ENCODE assay signal across 15 cellular contexts in genomic region chr1:997728-998050, GRCh38. TPM values are rescaled to one million over a fixed set of nuclear protein-coding genes. Genes with fewer than 3 reads are reported as not detected.
DNase-seq lines count a peak whose midpoint lies in the region; ATAC-seq and TF ChIP-seq lines count a peak whose summit lies in the region.
"Had no signal": no experiment of that assay in that cellular context is flagged by ENCODE, and none has a peak within 500 bp of the region (broad histone marks: within the 10 kb centered on the region; RNA-seq: fewer than 3 reads in every experiment).

No MANE protein-coding gene starts in this region.

- H3K4me3 ChIP-seq in left ventricle myocardium inferior (peak overlapping the region; percentile 77), iPS-15b (ENCODE audit: low read depth, low read length) (peak overlapping the region; percentile 45), vagina (no peak overlapping the region)
- H3K4me3 ChIP-seq: MG63 had no signal

- H3K9ac ChIP-seq in iPS-15b (ENCODE audit: low read depth, low read length), result no peak overlapping the region

- intact Hi-C loops in left ventricle myocardium inferior (cut with micrococcal nuclease) (no loop called here), left cardiac atrium (cut with DNase I) (no loop called here), vagina (cut with DNase I) (no loop called here)

- no peaks in the 10 kb centered on the region for H3K36me3 ChIP-seq in left ventricle myocardium inferior
- no peaks in the 10 kb centered on the region for H3K36me3 ChIP-seq in iPS-15b (ENCODE audit: control insufficient read depth, insufficient read depth, low read length)
- no peaks in the 10 kb centered on the region for H3K36me3 ChIP-seq in vagina
- H3K36me3 ChIP-seq: cardiac muscle cell, MG63 had no signal

- H3K27me3 ChIP-seq in left ventricle myocardium inferior (ENCODE audit: low read depth) (no peaks in the 10 kb centered on the region), iPS-15b (ENCODE audit: control insufficient read depth, insufficient read depth, low read length) (peaks cover 60% of the 10 kb centered on the region), vagina (no peaks in the 10 kb centered on the region)
- H3K27me3 ChIP-seq: MG63 had no signal

- DNase-seq in left ventricle myocardium inferior, result no peak
- no peak for DNase-seq in left cardiac atrium
- DNase-seq in vagina (ENCODE audit: extremely low spot score in 2 of 2), result no peak
- no peak for DNase-seq in SK-N-DZ (ENCODE audit: low spot score)
- DNase-seq: activated naive CD4-positive, alpha-beta T cell treated with anti-CD3 and anti-CD28 coated beads, Interleukin-2, amount 50 U/mL, for 16 hours; COR-L47; foreskin keratinocyte; MG63; NCI-H2029 treated with DMSO at 0.1 percent for 48 hours; NCI-H69 had no signal

- no peak for TF ChIP-seq POLR2A in vagina (IDR thresholded peaks at IDR 0.05)

- TF ChIP-seq CTCF in left ventricle myocardium inferior (IDR thresholded peaks at IDR 0.05; ENCODE audit: borderline replicate concordance), result no peak
- no peak for TF ChIP-seq CTCF in vagina (IDR thresholded peaks at IDR 0.05)

- no peak for ATAC-seq in left cardiac atrium
- ATAC-seq in HG02678 (IDR thresholded peaks at IDR 0.05; ENCODE audit: unreplicated experiment), result no peak
- ATAC-seq: activated CD4-positive, CD25-positive, alpha-beta regulatory T cell treated with anti-CD3 and anti-CD28 coated beads, Interleukin-2, amount 50 U/mL, for 24 hours; foreskin keratinocyte had no signal

- H3K9me3 ChIP-seq in left ventricle myocardium inferior (replicated peaks) (no peaks in the 10 kb centered on the region), iPS-15b (ENCODE audit: control insufficient read depth, insufficient read depth, low read length) (no peaks in the 10 kb centered on the region), vagina (peaks cover under 1% of the 10 kb centered on the region)
- H3K9me3 ChIP-seq: MG63 had no signal

- H3K27ac ChIP-seq in left ventricle myocardium inferior (replicated peaks) (no peak overlapping the region), vagina (peak overlapping the region; percentile 99)
- H3K27ac ChIP-seq: cardiac muscle cell, foreskin keratinocyte had no signal

- H3K4me1 ChIP-seq in left ventricle myocardium inferior (peaks cover 45% of the 10 kb centered on the region), iPS-15b (ENCODE audit: control insufficient read depth, insufficient read depth, low read length) (no peaks in the 10 kb centered on the region), vagina (peaks cover 34% of the 10 kb centered on the region)
- H3K4me1 ChIP-seq: foreskin keratinocyte had no signal

RNA-seq across cellular contexts. Expression of gene HES4, which starts 2.2 kb away (rescaled TPM):
- total RNA-seq in left ventricle myocardium inferior, result 34.0 TPM
- 10 to 100 TPM; 42.1 to 68.3 TPM for total RNA-seq in left cardiac atrium
- total RNA-seq in vagina, result 34.6 TPM
- polyA plus RNA-seq in SK-N-DZ (2014; cell fraction: cytosol; rRNA removed), result 127 and 154 TPM in 2 replicates
- polyA plus RNA-seq in SK-N-DZ (2014; cell fraction: nucleus; rRNA removed), result 611 and 684 TPM in 2 replicates

RNA-seq across cellular contexts. Expression of gene ISG15, which starts 15.6 kb away (rescaled TPM):
- total RNA-seq in left ventricle myocardium inferior (14.5 TPM), left cardiac atrium (10 to 100 TPM; 13.4 to 42.3 TPM), vagina (29.0 TPM)
- 27.4 and 30.6 TPM in 2 replicates for polyA plus RNA-seq in SK-N-DZ (2014; cell fraction: cytosol; rRNA removed)
- polyA plus RNA-seq in SK-N-DZ (2014; cell fraction: nucleus; rRNA removed), result 15.3 and 17.6 TPM in 2 replicates

RNA-seq across cellular contexts. Expression of gene PERM1, which starts 15.8 kb away (rescaled TPM):
- 160 TPM for total RNA-seq in left ventricle myocardium inferior
- 10 to 100 TPM; 78.9 to 85.5 TPM for total RNA-seq in left cardiac atrium
- not detected for total RNA-seq in vagina
- 0.35 TPM in 1 of 2 replicates, not detected in the other for polyA plus RNA-seq in SK-N-DZ (2014; cell fraction: cytosol; rRNA removed)
- polyA plus RNA-seq in SK-N-DZ (2014; cell fraction: nucleus; rRNA removed), result 0.62 TPM in 1 of 2 replicates, not detected in the other
- total RNA-seq: foreskin keratinocyte, osteoblast had no signal
- polyA plus RNA-seq: foreskin keratinocyte had no signal

RNA-seq across cellular contexts. Expression of gene AGRN, which starts 22.2 kb away (rescaled TPM):
- total RNA-seq in left ventricle myocardium inferior, result 13.0 TPM
- 10 to 100 TPM; 14.8 to 25.7 TPM for total RNA-seq in left cardiac atrium
- 25.5 TPM for total RNA-seq in vagina
- polyA plus RNA-seq in SK-N-DZ (2014; cell fraction: cytosol; rRNA removed), result 33.8 and 35.2 TPM in 2 replicates
- 206 and 207 TPM in 2 replicates for polyA plus RNA-seq in SK-N-DZ (2014; cell fraction: nucleus; rRNA removed)

RNA-seq across cellular contexts. Expression of gene PLEKHN1, which starts 31.4 kb away (rescaled TPM):
- total RNA-seq in left ventricle myocardium inferior, result not detected
- under 1 TPM; 0.38 to 0.50 TPM for total RNA-seq in left cardiac atrium
- 15.2 TPM for total RNA-seq in vagina
- 0.06 TPM in 1 of 2 replicates, not detected in the other for polyA plus RNA-seq in SK-N-DZ (2014; cell fraction: cytosol; rRNA removed)
- polyA plus RNA-seq in SK-N-DZ (2014; cell fraction: nucleus; rRNA removed), result 0.08 and 0.60 TPM in 2 replicates

Comparison
In these comparisons a context has a peak if more than half of its experiments do, and no peak if none do; other contexts are left out.
1. H3K4me3 ChIP-seq: peak in left ventricle myocardium inferior (single experiment) and iPS-15b (single experiment); none in vagina (0 of 2).
2. RNA of gene PERM1, which starts 15.8 kb away (total RNA-seq): 160 TPM in left ventricle myocardium inferior (single experiment) and 78.9 to 85.5 TPM in left cardiac atrium; not detected in vagina (single experiment); every median in the first group is over 10 times any median in the second.